19 cellular contexts compared by ENCODE assay signal in genomic region chr3:88132894-88133293, GRCh38.
"Had no signal": no experiment of that assay in that cellular context is flagged by ENCODE, and none has a peak within 500 bp of the region (broad histone marks: within the 10 kb centered on the region; RNA-seq: fewer than 3 reads in every experiment).

No MANE protein-coding gene starts in this region.

- H2AFZ ChIP-seq: hepatocyte had no signal

- DNase-seq: activated CD4-positive, alpha-beta T cell treated with anti-CD3 and anti-CD28 coated beads for 36 hours; activated CD4-positive, alpha-beta T cell treated with anti-CD3 and anti-CD28 coated beads, Interleukin-2, amount 50 U/mL, for 48 hours; activated naive CD4-positive, alpha-beta T cell treated with anti-CD3 and anti-CD28 coated beads for 36 hours; dermis blood vessel endothelial cell; effector memory CD4-positive, alpha-beta T cell; esophagus squamous epithelium; left cardiac atrium; naive B cell; retina; SK-N-SH; stimulated activated CD4-positive, alpha-beta T cell treated with anti-CD3 and anti-CD28 coated beads, Interleukin-15, amount 100 ng/mL, for 24 hours; stimulated activated CD4-positive, alpha-beta T cell treated with anti-CD3 and anti-CD28 coated beads, Interleukin-2, amount 100 ng/mL, for 48 hours had no signal

- H3K79me2 ChIP-seq: hepatocyte had no signal

- H3K27me3 ChIP-seq: ascending aorta, esophagus squamous epithelium, hepatocyte had no signal

- H3K4me1 ChIP-seq: ascending aorta, esophagus squamous epithelium had no signal

- H3K4me1 Mint-ChIP-seq: neural crest cell had no signal

- H3K27ac ChIP-seq: ascending aorta, esophagus squamous epithelium, hepatocyte had no signal

- H3K4me2 ChIP-seq: hepatocyte, SK-N-SH had no signal

- H3K9ac ChIP-seq: SK-N-SH had no signal

- H3K9me3 ChIP-seq: ascending aorta, esophagus squamous epithelium, SK-N-SH had no signal

- H3K27ac Mint-ChIP-seq: activated naive CD4-positive, alpha-beta T cell treated with anti-CD3 and anti-CD28 coated beads for 36 hours had no signal

- H3K27me3 Mint-ChIP-seq: activated CD4-positive, alpha-beta T cell treated with anti-CD3 and anti-CD28 coated beads for 36 hours; naive B cell had no signal

- H3K4me3 ChIP-seq: ascending aorta, esophagus squamous epithelium, hepatocyte had no signal

- H3K9me3 Mint-ChIP-seq: activated naive CD4-positive, alpha-beta T cell treated with anti-CD3 and anti-CD28 coated beads for 36 hours; naive B cell; neural crest cell; T-helper 2 cell treated with Interferon-gamma antibody and Interleukin-4, amounts not matched to agents 5 μg/mL and 100 μg/mL, for 36 hours had no signal

- FAIRE-seq: bronchial epithelial cell, islet of Langerhans, TTC549 had no signal

- H3K4me3 Mint-ChIP-seq: activated CD4-positive, alpha-beta T cell treated with anti-CD3 and anti-CD28 coated beads for 36 hours; activated naive CD4-positive, alpha-beta T cell treated with anti-CD3 and anti-CD28 coated beads for 36 hours; naive B cell; neural crest cell; T-helper 2 cell treated with Interferon-gamma antibody and Interleukin-4, amounts not matched to agents 5 μg/mL and 100 μg/mL, for 36 hours had no signal

- ATAC-seq: activated CD4-positive, alpha-beta T cell treated with anti-CD3 and anti-CD28 coated beads for 36 hours; left cardiac atrium had no signal
